In the genomic region with DNA sequence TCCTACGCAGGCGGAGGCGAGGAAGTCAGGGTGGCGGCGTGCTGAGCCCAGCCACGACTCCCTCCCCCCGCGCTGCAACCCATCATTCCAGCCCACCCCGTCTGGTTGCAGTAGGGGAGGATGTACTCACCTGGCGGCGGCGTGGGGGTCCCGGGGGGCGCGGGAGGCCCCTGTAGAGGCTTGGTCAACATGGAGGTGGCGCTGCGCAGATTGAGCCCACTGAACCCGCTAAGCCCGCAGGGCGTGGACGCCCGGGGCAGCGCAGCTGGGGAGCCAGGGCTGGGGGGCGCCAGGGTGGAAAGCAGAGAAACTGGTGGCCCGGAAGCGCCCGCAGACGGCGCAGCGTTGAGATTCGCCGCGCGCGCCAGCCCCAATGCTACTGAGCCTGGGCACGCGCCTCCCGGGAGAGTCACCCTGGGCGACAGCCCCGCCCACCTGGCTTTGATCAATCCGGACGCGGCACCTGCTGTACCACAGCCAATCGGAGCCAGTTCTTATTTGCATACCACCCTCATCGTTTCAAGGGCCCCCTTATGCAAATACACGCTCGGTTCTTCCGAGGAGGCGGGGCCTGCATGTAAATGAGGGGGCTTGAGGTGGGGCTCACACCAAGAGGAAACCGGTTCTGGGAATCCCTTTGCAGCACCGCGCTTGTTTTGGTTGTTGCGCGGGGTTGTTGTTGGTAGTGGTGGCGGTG, we compare ENCODE assay signal across 8 cellular contexts. TPM values are rescaled to one million over a fixed set of nuclear protein-coding genes. Genes with fewer than 3 reads are reported as not detected.
DNase-seq lines count a peak whose midpoint lies in the region; ATAC-seq lines count a peak whose summit lies in the region.

A gene (minus strand): TSS at position 381 of the 697 bp plus-strand sequence. CDS start 190 bp downstream, at position 191.

- DNase-seq in CMK (ENCODE audit: low read depth), result peak; percentile 90
- peak; percentile 90 for DNase-seq in HT-29 (ENCODE audit: low spot score)
- DNase-seq in NK-92 treated with Interleukin-12 subunit alpha and Interleukin-12 subunit beta, amount 100 ng/mL, for 24 hours (lab: John Stamatoyannopoulos, UW), result peak; percentile 86
- peak; percentile 80 to 82 for DNase-seq in activated CD8-positive, alpha-beta memory T cell treated with anti-CD3 and anti-CD28 coated beads for 1 hour (ENCODE audit: extremely low read depth in 1 of 2, low read depth in 1 of 2)
- DNase-seq in effector CD8-positive, alpha-beta T cell (lab: John Stamatoyannopoulos, UW), result peak; percentile 85
- DNase-seq in memory B cell (ENCODE audit: low spot score in 2 of 2), result peak; percentile 79 to 83
- peak; percentile 74 for DNase-seq in stimulated activated CD8-positive, alpha-beta memory T cell treated with anti-CD3 and anti-CD28 coated beads, Interleukin-12 subunit alpha, Interleukin-12 subunit beta, amount 100 ng/mL, for 24 hours (ENCODE audit: extremely low read depth)

- H3K27ac Mint-ChIP-seq in memory B cell, result peak within 1 kb of the TSS; percentile 95

- peaks cover 22% of the 10 kb centered on the region for H3K36me3 Mint-ChIP-seq in memory B cell

- no peaks in the 10 kb centered on the region for H3K9me3 Mint-ChIP-seq in memory B cell

- peak within 1 kb of the TSS; percentile 87 for H3K4me3 Mint-ChIP-seq in memory B cell

- ATAC-seq in GM21360 (IDR thresholded peaks at IDR 0.05; ENCODE audit: unreplicated experiment) (peak; percentile 62), memory B cell (ENCODE audit: low read depth) (peak; percentile 70)

- peaks cover 21% of the 10 kb centered on the region for H3K4me1 Mint-ChIP-seq in memory B cell

- no peaks in the 10 kb centered on the region for H3K27me3 Mint-ChIP-seq in memory B cell

RNA-seq across cellular contexts. Expression of the gene that starts here (rescaled TPM):
- 13.4 and 14.9 TPM in 2 replicates for total RNA-seq in HT-29 (2014; rRNA removed; shearing (Covaris generic))

Comparison
In these comparisons a context has a peak if more than half of its experiments do, and no peak if none do; other contexts are left out.
1. Peak in every context shown above with its lines: DNase-seq and ATAC-seq.